1 cellular context compared by ENCODE assay signal in the genomic region with DNA sequence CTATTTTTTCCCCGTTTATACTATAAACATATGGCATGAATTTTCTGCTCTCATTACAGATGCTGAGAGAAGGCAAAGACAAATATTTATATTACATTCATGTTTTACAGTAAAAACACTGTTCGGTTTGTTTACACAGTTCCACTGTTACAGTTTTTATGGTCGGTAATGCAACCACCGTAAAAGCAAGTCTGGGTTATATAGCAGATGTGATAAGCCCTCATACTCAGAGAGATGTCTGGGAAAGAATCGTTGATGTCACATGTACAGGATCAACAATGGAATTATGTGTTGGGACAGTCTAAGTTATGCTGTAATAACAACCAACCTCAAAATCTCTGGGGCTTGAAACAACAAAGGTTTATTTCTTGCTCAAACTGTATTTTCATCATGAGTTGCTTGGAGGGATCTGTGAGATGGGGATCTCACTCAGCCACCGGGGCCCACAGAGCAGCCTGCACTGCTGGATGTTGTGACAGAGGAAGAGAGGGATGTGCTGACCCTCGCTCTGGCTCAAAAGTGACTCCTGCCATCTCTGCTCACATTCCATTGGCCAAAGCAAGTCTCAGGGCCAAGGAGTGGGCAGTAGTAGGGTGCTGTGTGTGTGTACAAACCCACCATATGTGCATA.
TF ChIP-seq lines count a peak whose summit lies in the region.

No MANE protein-coding gene starts in this region.

TF ChIP-seq in HepG2, 621 proteins besides CTCF, POLR2A, EP300 and RAD21 (continued from another document):
- TF ChIP-seq, protein P1, sequence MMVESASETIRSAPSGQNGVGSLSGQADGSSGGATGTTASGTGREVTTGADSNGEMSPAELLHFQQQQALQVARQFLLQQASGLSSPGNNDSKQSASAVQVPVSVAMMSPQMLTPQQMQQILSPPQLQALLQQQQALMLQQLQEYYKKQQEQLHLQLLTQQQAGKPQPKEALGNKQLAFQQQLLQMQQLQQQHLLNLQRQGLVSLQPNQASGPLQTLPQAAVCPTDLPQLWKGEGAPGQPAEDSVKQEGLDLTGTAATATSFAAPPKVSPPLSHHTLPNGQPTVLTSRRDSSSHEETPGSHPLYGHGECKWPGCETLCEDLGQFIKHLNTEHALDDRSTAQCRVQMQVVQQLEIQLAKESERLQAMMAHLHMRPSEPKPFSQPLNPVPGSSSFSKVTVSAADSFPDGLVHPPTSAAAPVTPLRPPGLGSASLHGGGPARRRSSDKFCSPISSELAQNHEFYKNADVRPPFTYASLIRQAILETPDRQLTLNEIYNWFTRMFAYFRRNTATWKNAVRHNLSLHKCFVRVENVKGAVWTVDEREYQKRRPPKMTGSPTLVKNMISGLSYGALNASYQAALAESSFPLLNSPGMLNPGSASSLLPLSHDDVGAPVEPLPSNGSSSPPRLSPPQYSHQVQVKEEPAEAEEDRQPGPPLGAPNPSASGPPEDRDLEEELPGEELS (CRISPR knock-in tag; IDR thresholded peaks at IDR 0.05) = 0 out of 2 replicates have a peak, but pooled peaks have one; percentile 10
- TF ChIP-seq GATAD2A (CRISPR knock-in tag; IDR thresholded peaks at IDR 0.05) (peak; percentile 49; the same call in 1 of the 2 replicates), TRIM24 (CRISPR knock-in tag; IDR thresholded peaks at IDR 0.05) (no peak), ZNF775 (CRISPR knock-in tag; IDR thresholded peaks at IDR 0.05; ENCODE audit: borderline replicate concordance) (no peak), FOXA3 (CRISPR knock-in tag; IDR thresholded peaks at IDR 0.05) (peak; percentile 68), GPN1 (CRISPR knock-in tag; IDR thresholded peaks at IDR 0.05; ENCODE audit: borderline replicate concordance) (no peak), ZNF781 (CRISPR knock-in tag; IDR thresholded peaks at IDR 0.05; ENCODE audit: borderline replicate concordance, not compliant biosample characterization) (no peak), MATR3 (CRISPR knock-in tag; IDR thresholded peaks at IDR 0.05) (no peak), BCL6 (CRISPR knock-in tag; IDR thresholded peaks at IDR 0.05) (no peak), RXRB (CRISPR knock-in tag; IDR thresholded peaks at IDR 0.05; ENCODE audit: borderline replicate concordance) (peak; percentile 19; the same call in 1 of the 2 replicates), KLF12 (CRISPR knock-in tag; IDR thresholded peaks at IDR 0.05; ENCODE audit: borderline replicate concordance) (no peak), RBAK (CRISPR knock-in tag; IDR thresholded peaks at IDR 0.05) (no peak), ZFX (CRISPR knock-in tag; IDR thresholded peaks at IDR 0.05; ENCODE audit: low read depth) (no peak), SRSF1 (optimal IDR thresholded peaks at IDR 0.05; ENCODE audit: low read depth, low read length) (no peak), ZNF230 (CRISPR knock-in tag; IDR thresholded peaks at IDR 0.05) (no peak), CCDC6 (CRISPR knock-in tag; IDR thresholded peaks at IDR 0.05) (no peak), ZMYM3 (CRISPR knock-in tag; IDR thresholded peaks at IDR 0.05) (no peak), ZNF749 (CRISPR knock-in tag; IDR thresholded peaks at IDR 0.05; ENCODE audit: borderline replicate concordance) (no peak), DPF2 (CRISPR knock-in tag; IDR thresholded peaks at IDR 0.05; ENCODE audit: borderline replicate concordance, low read depth) (no peak), FLYWCH1 (CRISPR knock-in tag; IDR thresholded peaks at IDR 0.05) (no peak), NR2F1 (CRISPR knock-in tag; IDR thresholded peaks at IDR 0.05) (no peak), ZNF44 (CRISPR knock-in tag; IDR thresholded peaks at IDR 0.05) (no peak), ZSCAN21 (CRISPR knock-in tag; IDR thresholded peaks at IDR 0.05; ENCODE audit: borderline replicate concordance) (no peak), ZNF546 (CRISPR knock-in tag; conservative IDR thresholded peaks at IDR 0.05) (no peak), ZNF12 (CRISPR knock-in tag; IDR thresholded peaks at IDR 0.05) (0 out of 2 replicates have a peak, but pooled peaks have one; percentile 40), ZNF207 (IDR thresholded peaks at IDR 0.05; ENCODE audit: borderline replicate concordance) (no peak), SOX5 (CRISPR knock-in tag; IDR thresholded peaks at IDR 0.05; ENCODE audit: borderline replicate concordance) (peak; percentile 47; the same call in 1 of the 2 replicates), ZNF788 (CRISPR knock-in tag; IDR thresholded peaks at IDR 0.05; ENCODE audit: borderline replicate concordance) (no peak), SOX13 (IDR thresholded peaks at IDR 0.05) (no peak), SOX13 (CRISPR knock-in tag; conservative IDR thresholded peaks at IDR 0.05 in 1 of 2, IDR thresholded peaks at IDR 0.05 in 1 of 2) (peak in 1 of 2 experiments; percentile 34; a peak in 1 of 4 replicates), ZNF816 (CRISPR knock-in tag; IDR thresholded peaks at IDR 0.05; ENCODE audit: borderline replicate concordance) (no peak), ARID2 (CRISPR knock-in tag; IDR thresholded peaks at IDR 0.05; ENCODE audit: borderline replicate concordance) (no peak), SCMH1 (CRISPR knock-in tag; IDR thresholded peaks at IDR 0.05; ENCODE audit: borderline replicate concordance) (no peak), HOXA3 (CRISPR knock-in tag; IDR thresholded peaks at IDR 0.05) (no peak), JUNB (CRISPR knock-in tag; IDR thresholded peaks at IDR 0.05; ENCODE audit: borderline replicate concordance) (no peak)
- TF ChIP-seq, protein P2, sequence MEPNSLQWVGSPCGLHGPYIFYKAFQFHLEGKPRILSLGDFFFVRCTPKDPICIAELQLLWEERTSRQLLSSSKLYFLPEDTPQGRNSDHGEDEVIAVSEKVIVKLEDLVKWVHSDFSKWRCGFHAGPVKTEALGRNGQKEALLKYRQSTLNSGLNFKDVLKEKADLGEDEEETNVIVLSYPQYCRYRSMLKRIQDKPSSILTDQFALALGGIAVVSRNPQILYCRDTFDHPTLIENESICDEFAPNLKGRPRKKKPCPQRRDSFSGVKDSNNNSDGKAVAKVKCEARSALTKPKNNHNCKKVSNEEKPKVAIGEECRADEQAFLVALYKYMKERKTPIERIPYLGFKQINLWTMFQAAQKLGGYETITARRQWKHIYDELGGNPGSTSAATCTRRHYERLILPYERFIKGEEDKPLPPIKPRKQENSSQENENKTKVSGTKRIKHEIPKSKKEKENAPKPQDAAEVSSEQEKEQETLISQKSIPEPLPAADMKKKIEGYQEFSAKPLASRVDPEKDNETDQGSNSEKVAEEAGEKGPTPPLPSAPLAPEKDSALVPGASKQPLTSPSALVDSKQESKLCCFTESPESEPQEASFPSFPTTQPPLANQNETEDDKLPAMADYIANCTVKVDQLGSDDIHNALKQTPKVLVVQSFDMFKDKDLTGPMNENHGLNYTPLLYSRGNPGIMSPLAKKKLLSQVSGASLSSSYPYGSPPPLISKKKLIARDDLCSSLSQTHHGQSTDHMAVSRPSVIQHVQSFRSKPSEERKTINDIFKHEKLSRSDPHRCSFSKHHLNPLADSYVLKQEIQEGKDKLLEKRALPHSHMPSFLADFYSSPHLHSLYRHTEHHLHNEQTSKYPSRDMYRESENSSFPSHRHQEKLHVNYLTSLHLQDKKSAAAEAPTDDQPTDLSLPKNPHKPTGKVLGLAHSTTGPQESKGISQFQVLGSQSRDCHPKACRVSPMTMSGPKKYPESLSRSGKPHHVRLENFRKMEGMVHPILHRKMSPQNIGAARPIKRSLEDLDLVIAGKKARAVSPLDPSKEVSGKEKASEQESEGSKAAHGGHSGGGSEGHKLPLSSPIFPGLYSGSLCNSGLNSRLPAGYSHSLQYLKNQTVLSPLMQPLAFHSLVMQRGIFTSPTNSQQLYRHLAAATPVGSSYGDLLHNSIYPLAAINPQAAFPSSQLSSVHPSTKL (CRISPR knock-in tag; IDR thresholded peaks at IDR 0.05) = peak; percentile 61; the same call in 1 of the 2 replicates
- TF ChIP-seq, protein P3, sequence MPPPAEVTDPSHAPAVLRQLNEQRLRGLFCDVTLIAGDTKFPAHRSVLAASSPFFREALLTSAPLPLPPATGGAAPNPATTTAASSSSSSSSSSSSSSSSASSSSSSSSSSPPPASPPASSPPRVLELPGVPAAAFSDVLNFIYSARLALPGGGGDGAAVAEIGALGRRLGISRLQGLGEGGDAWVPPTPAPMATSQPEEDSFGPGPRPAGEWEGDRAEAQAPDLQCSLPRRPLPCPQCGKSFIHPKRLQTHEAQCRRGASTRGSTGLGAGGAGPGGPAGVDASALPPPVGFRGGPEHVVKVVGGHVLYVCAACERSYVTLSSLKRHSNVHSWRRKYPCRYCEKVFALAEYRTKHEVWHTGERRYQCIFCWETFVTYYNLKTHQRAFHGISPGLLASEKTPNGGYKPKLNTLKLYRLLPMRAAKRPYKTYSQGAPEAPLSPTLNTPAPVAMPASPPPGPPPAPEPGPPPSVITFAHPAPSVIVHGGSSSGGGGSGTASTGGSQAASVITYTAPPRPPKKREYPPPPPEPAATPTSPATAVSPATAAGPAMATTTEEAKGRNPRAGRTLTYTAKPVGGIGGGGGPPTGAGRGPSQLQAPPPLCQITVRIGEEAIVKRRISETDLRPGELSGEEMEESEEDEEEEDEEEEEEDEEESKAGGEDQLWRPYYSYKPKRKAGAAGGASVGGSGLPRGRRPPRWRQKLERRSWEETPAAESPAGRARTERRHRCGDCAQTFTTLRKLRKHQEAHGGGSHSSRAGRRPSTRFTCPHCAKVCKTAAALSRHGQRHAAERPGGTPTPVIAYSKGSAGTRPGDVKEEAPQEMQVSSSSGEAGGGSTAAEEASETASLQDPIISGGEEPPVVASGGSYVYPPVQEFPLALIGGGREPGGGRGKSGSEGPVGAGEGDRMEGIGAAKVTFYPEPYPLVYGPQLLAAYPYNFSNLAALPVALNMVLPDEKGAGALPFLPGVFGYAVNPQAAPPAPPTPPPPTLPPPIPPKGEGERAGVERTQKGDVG (CRISPR knock-in tag; IDR thresholded peaks at IDR 0.05; ENCODE audit: borderline replicate concordance) = no peak
- TF ChIP-seq, protein P4, sequence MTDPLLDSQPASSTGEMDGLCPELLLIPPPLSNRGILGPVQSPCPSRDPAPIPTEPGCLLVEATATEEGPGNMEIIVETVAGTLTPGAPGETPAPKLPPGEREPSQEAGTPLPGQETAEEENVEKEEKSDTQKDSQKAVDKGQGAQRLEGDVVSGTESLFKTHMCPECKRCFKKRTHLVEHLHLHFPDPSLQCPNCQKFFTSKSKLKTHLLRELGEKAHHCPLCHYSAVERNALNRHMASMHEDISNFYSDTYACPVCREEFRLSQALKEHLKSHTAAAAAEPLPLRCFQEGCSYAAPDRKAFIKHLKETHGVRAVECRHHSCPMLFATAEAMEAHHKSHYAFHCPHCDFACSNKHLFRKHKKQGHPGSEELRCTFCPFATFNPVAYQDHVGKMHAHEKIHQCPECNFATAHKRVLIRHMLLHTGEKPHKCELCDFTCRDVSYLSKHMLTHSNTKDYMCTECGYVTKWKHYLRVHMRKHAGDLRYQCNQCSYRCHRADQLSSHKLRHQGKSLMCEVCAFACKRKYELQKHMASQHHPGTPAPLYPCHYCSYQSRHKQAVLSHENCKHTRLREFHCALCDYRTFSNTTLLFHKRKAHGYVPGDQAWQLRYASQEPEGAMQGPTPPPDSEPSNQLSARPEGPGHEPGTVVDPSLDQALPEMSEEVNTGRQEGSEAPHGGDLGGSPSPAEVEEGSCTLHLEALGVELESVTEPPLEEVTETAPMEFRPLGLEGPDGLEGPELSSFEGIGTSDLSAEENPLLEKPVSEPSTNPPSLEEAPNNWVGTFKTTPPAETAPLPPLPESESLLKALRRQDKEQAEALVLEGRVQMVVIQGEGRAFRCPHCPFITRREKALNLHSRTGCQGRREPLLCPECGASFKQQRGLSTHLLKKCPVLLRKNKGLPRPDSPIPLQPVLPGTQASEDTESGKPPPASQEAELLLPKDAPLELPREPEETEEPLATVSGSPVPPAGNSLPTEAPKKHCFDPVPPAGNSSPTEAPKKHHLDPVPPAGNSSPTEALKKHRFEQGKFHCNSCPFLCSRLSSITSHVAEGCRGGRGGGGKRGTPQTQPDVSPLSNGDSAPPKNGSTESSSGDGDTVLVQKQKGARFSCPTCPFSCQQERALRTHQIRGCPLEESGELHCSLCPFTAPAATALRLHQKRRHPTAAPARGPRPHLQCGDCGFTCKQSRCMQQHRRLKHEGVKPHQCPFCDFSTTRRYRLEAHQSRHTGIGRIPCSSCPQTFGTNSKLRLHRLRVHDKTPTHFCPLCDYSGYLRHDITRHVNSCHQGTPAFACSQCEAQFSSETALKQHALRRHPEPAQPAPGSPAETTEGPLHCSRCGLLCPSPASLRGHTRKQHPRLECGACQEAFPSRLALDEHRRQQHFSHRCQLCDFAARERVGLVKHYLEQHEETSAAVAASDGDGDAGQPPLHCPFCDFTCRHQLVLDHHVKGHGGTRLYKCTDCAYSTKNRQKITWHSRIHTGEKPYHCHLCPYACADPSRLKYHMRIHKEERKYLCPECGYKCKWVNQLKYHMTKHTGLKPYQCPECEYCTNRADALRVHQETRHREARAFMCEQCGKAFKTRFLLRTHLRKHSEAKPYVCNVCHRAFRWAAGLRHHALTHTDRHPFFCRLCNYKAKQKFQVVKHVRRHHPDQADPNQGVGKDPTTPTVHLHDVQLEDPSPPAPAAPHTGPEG (CRISPR knock-in tag; IDR thresholded peaks at IDR 0.05) = no peak
- TF ChIP-seq, protein P5, sequence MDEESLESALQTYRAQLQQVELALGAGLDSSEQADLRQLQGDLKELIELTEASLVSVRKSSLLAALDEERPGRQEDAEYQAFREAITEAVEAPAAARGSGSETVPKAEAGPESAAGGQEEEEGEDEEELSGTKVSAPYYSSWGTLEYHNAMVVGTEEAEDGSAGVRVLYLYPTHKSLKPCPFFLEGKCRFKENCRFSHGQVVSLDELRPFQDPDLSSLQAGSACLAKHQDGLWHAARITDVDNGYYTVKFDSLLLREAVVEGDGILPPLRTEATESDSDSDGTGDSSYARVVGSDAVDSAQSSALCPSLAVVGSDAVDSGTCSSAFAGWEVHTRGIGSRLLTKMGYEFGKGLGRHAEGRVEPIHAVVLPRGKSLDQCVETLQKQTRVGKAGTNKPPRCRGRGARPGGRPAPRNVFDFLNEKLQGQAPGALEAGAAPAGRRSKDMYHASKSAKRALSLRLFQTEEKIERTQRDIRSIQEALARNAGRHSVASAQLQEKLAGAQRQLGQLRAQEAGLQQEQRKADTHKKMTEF (CRISPR knock-in tag; IDR thresholded peaks at IDR 0.05) = peak; percentile 35; the same call in 1 of the 2 replicates
- TF ChIP-seq, protein P6, sequence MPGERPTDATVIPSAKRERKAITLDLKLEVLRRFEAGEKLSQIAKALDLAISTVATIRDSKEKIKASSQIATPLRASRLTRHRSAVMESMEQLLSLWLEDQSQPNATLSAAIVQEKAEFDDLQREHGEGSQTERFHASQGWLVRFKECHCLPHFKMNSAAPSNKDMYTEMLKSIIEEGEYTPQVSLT (CRISPR knock-in tag; IDR thresholded peaks at IDR 0.05; ENCODE audit: borderline replicate concordance, low read depth) = no peak
- TF ChIP-seq, protein P7, sequence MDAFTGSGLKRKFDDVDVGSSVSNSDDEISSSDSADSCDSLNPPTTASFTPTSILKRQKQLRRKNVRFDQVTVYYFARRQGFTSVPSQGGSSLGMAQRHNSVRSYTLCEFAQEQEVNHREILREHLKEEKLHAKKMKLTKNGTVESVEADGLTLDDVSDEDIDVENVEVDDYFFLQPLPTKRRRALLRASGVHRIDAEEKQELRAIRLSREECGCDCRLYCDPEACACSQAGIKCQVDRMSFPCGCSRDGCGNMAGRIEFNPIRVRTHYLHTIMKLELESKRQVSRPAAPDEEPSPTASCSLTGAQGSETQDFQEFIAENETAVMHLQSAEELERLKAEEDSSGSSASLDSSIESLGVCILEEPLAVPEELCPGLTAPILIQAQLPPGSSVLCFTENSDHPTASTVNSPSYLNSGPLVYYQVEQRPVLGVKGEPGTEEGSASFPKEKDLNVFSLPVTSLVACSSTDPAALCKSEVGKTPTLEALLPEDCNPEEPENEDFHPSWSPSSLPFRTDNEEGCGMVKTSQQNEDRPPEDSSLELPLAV (CRISPR knock-in tag; conservative IDR thresholded peaks at IDR 0.05; ENCODE audit: low read depth) = no peak
